In genomic region chr3:51391075-51391565, GRCh38 we compare ENCODE assay signal across 8 cellular contexts. TPM values are rescaled to one million over a fixed set of nuclear protein-coding genes. Genes with fewer than 3 reads are reported as not detected.
A peak's percentile ranks its signal among the peaks of the same experiment; 100 is the strongest.
DNase-seq lines count a peak whose midpoint lies in the region; ATAC-seq and TF ChIP-seq lines count a peak whose summit lies in the region.

RBM15B (plus strand) TSS chr3:51391285; CDS start chr3:51391400, 115 bp downstream.

- H3K36me3 ChIP-seq in right lobe of liver: peaks cover 0 to 38% (median 22%) of the 10 kb centered on the region in 4 donors

- DNase-seq in NCI-H774 (lab: John Stamatoyannopoulos, UW): peak; percentile 79
- DNase-seq in activated CD4-positive, alpha-beta T cell treated with anti-CD3 and anti-CD28 coated beads, Interleukin-2, amount 50 U/mL, for 48 hours: peak; percentile 97 to 98
- DNase-seq in dermis microvascular lymphatic vessel endothelial cell (ENCODE audit: low read depth in 2 of 2): peak; percentile 90 to 96
- DNase-seq in right lobe of liver: peak; percentile 99
- DNase-seq in stimulated activated CD4-positive, alpha-beta T cell treated with anti-CD3 and anti-CD28 coated beads, Interleukin-4, amount 100 ng/mL, for 48 hours (ENCODE audit: low read depth in 2 of 2): peak; percentile 94 to 97

- H3K27me3 ChIP-seq in right lobe of liver: no peaks in the 10 kb centered on the region

- peak within 1 kb of the TSS; percentile 63 to 82 (median 77) for H3K4me3 ChIP-seq in right lobe of liver

- no peaks in the 10 kb centered on the region for H3K9me3 ChIP-seq in right lobe of liver

- peak; percentile 80 for TF ChIP-seq POLR2A in right lobe of liver (IDR thresholded peaks at IDR 0.05)

- ATAC-seq in GM19351 (IDR thresholded peaks at IDR 0.05; ENCODE audit: unreplicated experiment): peak; percentile 90
- ATAC-seq in HG03521 (IDR thresholded peaks at IDR 0.05; ENCODE audit: unreplicated experiment): peak; percentile 89
- peak; percentile 93 to 98 (median 96) for ATAC-seq in right lobe of liver

- 0% methylated on average over 4 of the region's 83 CpGs for WGBS in right lobe of liver (ENCODE audit: insufficient coverage, low coverage, low lambda C conversion rate, missing lambda C conversion rate)

- H3K27ac ChIP-seq in C4-2B: peak within 1 kb of the TSS; percentile 97
- H3K27ac ChIP-seq in right lobe of liver: peak within 1 kb of the TSS; percentile 36 to 78 (median 76)

- TF ChIP-seq CTCF in C4-2B (conservative IDR thresholded peaks at IDR 0.05): peak; percentile 91
- TF ChIP-seq CTCF in right lobe of liver (IDR thresholded peaks at IDR 0.05): peak; percentile 82 to 96 (median 95)

- intact Hi-C loops in right lobe of liver (cut with DNase I): loop anchor here (10.0 kb wide), 2 partner anchors 104 to 114 kb away; partner anchors contain the start of gene DCAF1 (in 1 of the 2)

- peaks cover 0 to 57% (median 23%) of the 10 kb centered on the region in 4 donors for H3K4me1 ChIP-seq in right lobe of liver

RNA-seq across cellular contexts. Expression of gene RBM15B, which starts in this region (rescaled TPM):
- total RNA-seq in dermis microvascular lymphatic vessel endothelial cell (27.2 and 38.3 TPM in 2 replicates), right lobe of liver (10 to 100 TPM in 2 of 6 experiments, 1 to 10 TPM in 4; 7.1 to 14.1 (median 9.4) TPM)

Comparison
In these comparisons a context has a peak if more than half of its experiments do, and no peak if none do; other contexts are left out.
1. Peak in every context shown above with its lines: DNase-seq, ATAC-seq, H3K4me3 ChIP-seq and H3K27ac ChIP-seq.